Comparison of ENCODE assay signal across 16 cellular contexts in the genomic region with DNA sequence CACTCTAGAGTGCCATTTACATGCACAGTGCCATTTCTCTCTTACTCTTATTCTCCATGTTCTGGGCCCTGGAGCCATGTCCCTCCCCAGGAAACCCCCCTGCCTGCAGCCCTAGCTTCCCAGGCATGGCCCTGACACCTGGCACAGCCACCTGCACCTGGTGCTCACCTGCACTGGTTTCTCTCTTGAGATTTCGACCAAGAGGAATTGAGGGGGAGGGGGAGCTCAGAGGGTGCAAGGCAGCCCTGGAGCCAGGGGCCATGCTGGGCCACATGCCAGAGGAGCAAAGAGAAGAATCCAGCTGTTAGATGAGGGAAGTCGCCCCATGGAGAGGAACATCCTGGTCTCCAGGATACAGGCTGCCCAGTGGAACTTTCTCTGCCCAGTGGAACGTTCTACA.
"Had no signal": no experiment of that assay in that cellular context is flagged by ENCODE, and none has a peak within 500 bp of the region (broad histone marks: within the 10 kb centered on the region; RNA-seq: fewer than 3 reads in every experiment).

No MANE protein-coding gene starts in this region.

- H3K36me3 Mint-ChIP-seq: activated naive CD8-positive, alpha-beta T cell treated with anti-CD3 and anti-CD28 coated beads, Interleukin-2, amount 10 ng/mL, durations not matched to agents 7 days and 5 days; stimulated activated naive B cell treated with anti-CD40 and anti-IgM and Interleukin-4, amounts not matched to agents 10 μg/mL and 1 μg/mL and 100 μg/mL, for 72 hours had no signal

- H3K27ac Mint-ChIP-seq: activated CD4-positive, alpha-beta T cell treated with anti-CD3 and anti-CD28 coated beads, Interleukin-2, amount 10 ng/mL, durations not matched to agents 7 days and 5 days; activated naive CD8-positive, alpha-beta T cell treated with anti-CD3 and anti-CD28 coated beads, Interleukin-2, amount 10 ng/mL, durations not matched to agents 7 days and 5 days; naive thymus-derived CD8-positive, alpha-beta T cell; stimulated activated naive B cell treated with anti-CD40 and anti-IgM and Interleukin-4, amounts not matched to agents 10 μg/mL and 1 μg/mL and 100 μg/mL, for 72 hours had no signal

- H3K4me1 Mint-ChIP-seq: activated CD4-positive, alpha-beta T cell treated with anti-CD3 and anti-CD28 coated beads, Interleukin-2, amount 10 ng/mL, durations not matched to agents 7 days and 5 days; activated naive CD8-positive, alpha-beta T cell treated with anti-CD3 and anti-CD28 coated beads, Interleukin-2, amount 10 ng/mL, durations not matched to agents 7 days and 5 days; central memory CD8-positive, alpha-beta T cell; naive thymus-derived CD8-positive, alpha-beta T cell had no signal

- H3K9me3 Mint-ChIP-seq: activated CD4-positive, alpha-beta T cell treated with anti-CD3 and anti-CD28 coated beads, Interleukin-2, amount 10 ng/mL, durations not matched to agents 7 days and 5 days; activated naive CD8-positive, alpha-beta T cell treated with anti-CD3 and anti-CD28 coated beads, Interleukin-2, amount 10 ng/mL, durations not matched to agents 7 days and 5 days; stimulated activated naive B cell treated with anti-CD40 and anti-IgM and Interleukin-4, amounts not matched to agents 10 μg/mL and 1 μg/mL and 100 μg/mL, for 72 hours had no signal

- H3K4me3 Mint-ChIP-seq: activated CD4-positive, alpha-beta T cell treated with anti-CD3 and anti-CD28 coated beads, Interleukin-2, amount 10 ng/mL, durations not matched to agents 7 days and 5 days; activated naive CD8-positive, alpha-beta T cell treated with anti-CD3 and anti-CD28 coated beads, Interleukin-2, amount 10 ng/mL, durations not matched to agents 7 days and 5 days; central memory CD8-positive, alpha-beta T cell; naive thymus-derived CD8-positive, alpha-beta T cell; stimulated activated naive B cell treated with anti-CD40 and anti-IgM and Interleukin-4, amounts not matched to agents 10 μg/mL and 1 μg/mL and 100 μg/mL, for 72 hours had no signal

- DNase-seq: activated CD4-positive, alpha-beta T cell treated with anti-CD3 and anti-CD28 coated beads, Interleukin-2, amount 10 ng/mL, durations not matched to agents 7 days and 5 days; activated CD8-positive, alpha-beta memory T cell treated with anti-CD3 and anti-CD28 coated beads for 24 hours; activated naive CD4-positive, alpha-beta T cell; activated naive CD8-positive, alpha-beta T cell treated with anti-CD3 and anti-CD28 coated beads, Interleukin-2, amount 10 ng/mL, durations not matched to agents 7 days and 5 days; anterior cingulate cortex; brain microvascular endothelial cell; cortex of kidney; effector CD8-positive, alpha-beta T cell; esophagus squamous epithelium; left ventricle myocardium inferior; retina; stimulated activated CD4-positive, alpha-beta T cell treated with anti-CD3 and anti-CD28 coated beads, Interleukin-2, amount 100 ng/mL, for 48 hours; stimulated activated naive B cell treated with anti-CD40 and anti-IgM and Interleukin-4, amounts not matched to agents 10 μg/mL and 1 μg/mL and 100 μg/mL, for 72 hours; thyroid gland had no signal

- ATAC-seq: naive thymus-derived CD8-positive, alpha-beta T cell; stimulated activated naive B cell treated with anti-CD40 and anti-IgM and Interleukin-4, amounts not matched to agents 10 μg/mL and 1 μg/mL and 100 μg/mL, for 72 hours had no signal
